Comparison of ENCODE assay signal across 8 cellular contexts in the genomic region with DNA sequence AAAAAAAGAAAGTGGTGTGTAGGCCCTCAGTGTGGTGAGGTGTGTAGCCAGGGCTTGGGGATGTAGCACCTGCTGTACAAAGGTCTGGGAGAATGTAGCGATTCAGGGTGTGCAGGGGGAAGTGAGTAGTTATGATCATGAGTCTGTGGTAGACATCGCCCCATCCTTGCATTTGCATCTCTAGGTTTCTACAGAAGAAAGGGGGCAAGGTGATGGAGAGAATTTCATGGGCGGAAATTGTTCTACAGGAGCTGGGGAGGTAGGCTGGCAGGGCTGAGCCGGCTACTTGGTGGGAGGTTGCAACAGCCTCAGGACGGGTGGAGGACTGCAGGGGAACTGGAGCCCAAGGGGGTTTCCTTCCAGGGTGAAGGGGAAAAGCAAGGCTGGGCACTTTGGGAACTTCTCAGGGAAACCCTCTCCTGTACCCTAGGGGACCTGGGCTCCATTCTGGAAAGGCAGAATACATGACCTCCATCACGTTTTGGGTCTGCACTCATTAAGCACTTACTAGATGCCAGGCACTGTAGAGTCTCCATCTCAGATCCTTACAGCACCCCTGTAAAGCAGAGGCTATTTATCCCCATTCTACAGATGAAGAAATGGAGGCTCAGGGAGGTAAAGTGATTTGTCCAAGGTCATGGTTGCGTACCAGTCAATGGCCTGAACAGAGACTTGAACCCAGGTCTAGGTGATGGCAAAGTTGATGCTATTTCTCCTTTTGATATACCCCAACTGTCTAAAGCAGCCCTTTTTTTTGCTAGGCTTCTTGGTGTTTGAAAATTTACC. TPM values are rescaled to one million over a fixed set of nuclear protein-coding genes. Genes with fewer than 3 reads are reported as not detected.
A peak's percentile ranks its signal among the peaks of the same experiment; 100 is the strongest.
DNase-seq lines count a peak whose midpoint lies in the region; ATAC-seq and TF ChIP-seq lines count a peak whose summit lies in the region.

No MANE protein-coding gene starts in this region.

- H3K4me3 Mint-ChIP-seq in activated naive CD8-positive, alpha-beta T cell treated with anti-CD3 and anti-CD28 coated beads for 36 hours, result no peak overlapping the region

- H3K9me3 Mint-ChIP-seq in activated naive CD8-positive, alpha-beta T cell treated with anti-CD3 and anti-CD28 coated beads for 36 hours, result peaks cover 20% of the 10 kb centered on the region

- peak in 1 of 5 donors; percentile 16 for DNase-seq in heart left ventricle
- DNase-seq in left ventricle myocardium superior, result no peak
- no peak for DNase-seq in activated naive CD8-positive, alpha-beta T cell treated with anti-CD3 and anti-CD28 coated beads for 36 hours
- no peak for DNase-seq in transverse colon
- no peak for DNase-seq in NCI-H2029 (lab: John Stamatoyannopoulos, UW)
- DNase-seq in aorta, result no peak
- no peak for DNase-seq in DMS 273 treated with DMSO at 0.1 percent for 48 hours (lab: John Stamatoyannopoulos, UW)

- peak overlapping the region; percentile 89 for H3K27ac Mint-ChIP-seq in activated naive CD8-positive, alpha-beta T cell treated with anti-CD3 and anti-CD28 coated beads for 36 hours

- intact Hi-C loops in heart left ventricle (cut with DNase I) (no loop called here), left ventricle myocardium superior (cut with micrococcal nuclease) (no loop called here), transverse colon (cut with DNase I; ENCODE audit: low total_unique reads) (no loop called here), aorta (cut with DNase I) (no loop called here)

- peaks cover 79% of the 10 kb centered on the region for H3K4me1 Mint-ChIP-seq in activated naive CD8-positive, alpha-beta T cell treated with anti-CD3 and anti-CD28 coated beads for 36 hours

- ATAC-seq in heart left ventricle, result no peak
- ATAC-seq in left ventricle myocardium superior, result no peak
- peak; percentile 49 for ATAC-seq in HG03025 (IDR thresholded peaks at IDR 0.05; ENCODE audit: low FRiP score, unreplicated experiment)
- ATAC-seq in aorta (ENCODE audit: low FRiP score), result no peak

- H3K27ac ChIP-seq in heart left ventricle (peak overlapping the region in 7 of 12 donors; percentile 47 to 97 (median 63)), transverse colon (peak overlapping the region; percentile 39 to 70 (median 49)), aorta (ENCODE audit: low read depth in 1 of 2, low read length in 2 of 2) (no peak overlapping the region)

- H3K4me1 ChIP-seq in heart left ventricle (peaks cover 0 to 76% (median 30%) of the 10 kb centered on the region in 12 donors), transverse colon (peaks cover 15 to 64% (median 31%) of the 10 kb centered on the region in 4 donors), aorta (ENCODE audit: control insufficient read depth in 1 of 2, insufficient read depth in 2 of 2, low read length in 2 of 2) (no peaks in the 10 kb centered on the region)

- H3K4me3 ChIP-seq in heart left ventricle, result no peak overlapping the region
- H3K4me3 ChIP-seq in transverse colon, result no peak overlapping the region
- H3K4me3 ChIP-seq in aorta (ENCODE audit: low read length in 2 of 2), result no peak overlapping the region

- WGBS in heart left ventricle, 4 donors, result 88 to 95% (median 90%) methylated on average over 7 of the region's 7 CpGs
- 72 to 78% methylated on average over 5 to 7 of the region's 7 CpGs for WGBS in transverse colon (ENCODE audit: low coverage in 1 of 2), 2 donors
- WGBS in aorta, 2 donors, result 79 to 85% methylated on average over 7 of the region's 7 CpGs

- H3K36me3 Mint-ChIP-seq in activated naive CD8-positive, alpha-beta T cell treated with anti-CD3 and anti-CD28 coated beads for 36 hours, result peaks cover 23% of the 10 kb centered on the region

- TF ChIP-seq EP300 in transverse colon (IDR thresholded peaks at IDR 0.05; ENCODE audit: low read depth), result no peak

- H3K9me3 ChIP-seq in heart left ventricle, result peaks cover 0 to 8% (median 2%) of the 10 kb centered on the region in 12 donors
- no peaks in the 10 kb centered on the region for H3K9me3 ChIP-seq in transverse colon
- no peaks in the 10 kb centered on the region for H3K9me3 ChIP-seq in aorta (ENCODE audit: control insufficient read depth, low read length)

- no peak for TF ChIP-seq CTCF in heart left ventricle (IDR thresholded peaks at IDR 0.05)
- no peak for TF ChIP-seq CTCF in transverse colon (IDR thresholded peaks at IDR 0.05)

- H3K27me3 ChIP-seq in heart left ventricle, result no peaks in the 10 kb centered on the region
- no peaks in the 10 kb centered on the region for H3K27me3 ChIP-seq in transverse colon
- H3K27me3 ChIP-seq in aorta (ENCODE audit: control insufficient read depth in 1 of 2, insufficient read depth in 2 of 2, low read length in 1 of 2), result no peaks in the 10 kb centered on the region

- TF ChIP-seq POLR2A in heart left ventricle (IDR thresholded peaks at IDR 0.05) (no peak), transverse colon (IDR thresholded peaks at IDR 0.05) (no peak)

- H3K36me3 ChIP-seq in heart left ventricle (no peaks in the 10 kb centered on the region), transverse colon (no peaks in the 10 kb centered on the region), aorta (ENCODE audit: control insufficient read depth in 1 of 2, insufficient read depth in 2 of 2, low read length in 1 of 2) (no peaks in the 10 kb centered on the region)

- H3K27me3 Mint-ChIP-seq in activated naive CD8-positive, alpha-beta T cell treated with anti-CD3 and anti-CD28 coated beads for 36 hours, result no peaks in the 10 kb centered on the region

- in situ Hi-C loops in transverse colon (cut with MboI; ENCODE audit: low pct_ligation_motif_present in 1 of 4, low pct_unique_long_range_greater_than_20kb in 1 of 4, low sequenced_read_pairs in 3 of 4), result no loop called here

RNA-seq across cellular contexts. Expression of a gene that starts 14.5 kb away (rescaled TPM):
- 10 to 100 TPM; 11.2 to 71.0 (median 16.6) TPM for total RNA-seq in heart left ventricle
- polyA plus RNA-seq in heart left ventricle, result 10 to 100 TPM in 1 of 2 donors, 1 to 10 TPM in 1; 8.6 to 14.9 TPM
- total RNA-seq in left ventricle myocardium superior, result 13.0 TPM
- total RNA-seq in activated naive CD8-positive, alpha-beta T cell treated with anti-CD3 and anti-CD28 coated beads for 36 hours, result 100 to 1,000 TPM; 187 to 193 TPM
- 10 to 100 TPM; 11.1 to 17.3 (median 15.3) TPM for total RNA-seq in transverse colon
- total RNA-seq in aorta, result 10 to 100 TPM; 42.1 to 98.5 TPM
- polyA plus RNA-seq in aorta, result 10 to 100 TPM in 1 of 2 donors, 1 to 10 TPM in 1; 5.0 to 12.8 TPM

Comparison
In these comparisons a context has a peak if more than half of its experiments do, and no peak if none do; other contexts are left out.
1. H3K27ac ChIP-seq: peak in heart left ventricle (7 of 12) and transverse colon (4 of 4); none in aorta (0 of 2).